In genomic region chr2:231922945-231923344, GRCh38 we compare ENCODE assay signal across 18 cellular contexts. TPM values are rescaled to one million over a fixed set of nuclear protein-coding genes. Genes with fewer than 3 reads are reported as not detected.
"Had no signal": no experiment of that assay in that cellular context is flagged by ENCODE, and none has a peak within 500 bp of the region (broad histone marks: within the 10 kb centered on the region; RNA-seq: fewer than 3 reads in every experiment).

No MANE protein-coding gene starts in this region.

- H3K36me3 Mint-ChIP-seq: activated naive CD4-positive, alpha-beta T cell treated with anti-CD3 and anti-CD28 coated beads, Interleukin-2, amount 50 U/mL, for 72 hours; naive thymus-derived CD4-positive, alpha-beta T cell; type B pancreatic cell; WTC11 had no signal

- H3K4me3 Mint-ChIP-seq: activated CD4-positive, alpha-beta T cell treated with anti-CD3 and anti-CD28 coated beads, Interleukin-2, amount 10 ng/mL, durations not matched to agents 7 days and 5 days; endodermal cell; naive thymus-derived CD4-positive, alpha-beta T cell; T-helper 1 cell treated with Interleukin-12 subunit alpha and Interleukin-12 subunit beta and Interleukin-4 antibody, amounts not matched to agents 30 μg/mL and 1 μg/mL, for 36 hours; type B pancreatic cell; WTC11 had no signal

- DNase-seq: activated CD4-positive, alpha-beta T cell treated with anti-CD3 and anti-CD28 coated beads, Interleukin-2, amount 10 ng/mL, durations not matched to agents 7 days and 5 days; activated CD8-positive, alpha-beta memory T cell treated with anti-CD3 and anti-CD28 coated beads for 24 hours; endodermal cell; erythroblast; hippocampal formation; kidney glomerular epithelial cell; naive thymus-derived CD4-positive, alpha-beta T cell; nucleus accumbens; stimulated activated CD4-positive, alpha-beta T cell treated with anti-CD3 and anti-CD28 coated beads, Interleukin-2, amount 100 ng/mL, for 24 hours; stimulated activated naive CD4-positive, alpha-beta T cell; substantia nigra had no signal

- H3K27ac Mint-ChIP-seq: activated CD4-positive, alpha-beta T cell treated with anti-CD3 and anti-CD28 coated beads, Interleukin-2, amount 10 ng/mL, durations not matched to agents 7 days and 5 days; activated naive CD4-positive, alpha-beta T cell treated with anti-CD3 and anti-CD28 coated beads, Interleukin-2, amount 50 U/mL, for 72 hours; endodermal cell; naive thymus-derived CD4-positive, alpha-beta T cell; T-helper 1 cell treated with Interleukin-12 subunit alpha and Interleukin-12 subunit beta and Interleukin-4 antibody, amounts not matched to agents 30 μg/mL and 1 μg/mL, for 36 hours; type B pancreatic cell; WTC11 had no signal

- ATAC-seq: activated naive CD4-positive, alpha-beta T cell treated with anti-CD3 and anti-CD28 coated beads, Interleukin-2, amount 50 U/mL, for 72 hours; naive thymus-derived CD4-positive, alpha-beta T cell; sciatic nerve; WTC11 had no signal

- H3K9me3 Mint-ChIP-seq: activated CD4-positive, alpha-beta T cell treated with anti-CD3 and anti-CD28 coated beads, Interleukin-2, amount 10 ng/mL, durations not matched to agents 7 days and 5 days; activated naive CD4-positive, alpha-beta T cell treated with anti-CD3 and anti-CD28 coated beads, Interleukin-2, amount 50 U/mL, for 72 hours; endodermal cell; naive thymus-derived CD4-positive, alpha-beta T cell; T-helper 1 cell treated with Interleukin-12 subunit alpha and Interleukin-12 subunit beta and Interleukin-4 antibody, amounts not matched to agents 30 μg/mL and 1 μg/mL, for 36 hours; type B pancreatic cell; WTC11 had no signal

RNA-seq across cellular contexts. Expression of gene NPPC, which starts 3.3 kb away (rescaled TPM):
- total RNA-seq: activated CD4-positive, alpha-beta T cell treated with anti-CD3 and anti-CD28 coated beads, Interleukin-2, amount 10 ng/mL, durations not matched to agents 7 days and 5 days; dermis microvascular lymphatic vessel endothelial cell; mononuclear cell had no signal
